1 cellular context compared by ENCODE assay signal in genomic region chr2:54572262-54572635, GRCh38.
A peak's percentile ranks its signal among the peaks of the same experiment; 100 is the strongest.
TF ChIP-seq lines count a peak whose summit lies in the region.

No MANE protein-coding gene starts in this region.

TF ChIP-seq in K562, 482 proteins besides CTCF, POLR2A, EP300 and RAD21 (continued from another document):
- TF ChIP-seq NFXL1 (CRISPR knock-in tag; IDR thresholded peaks at IDR 0.05) (no peak), TCF3 (CRISPR knock-in tag; IDR thresholded peaks at IDR 0.05) (peak; percentile 83), ETV1 (tag; conservative IDR thresholded peaks at IDR 0.05; ENCODE audit: low read depth) (no peak), ILK (tag; IDR thresholded peaks at IDR 0.05; ENCODE audit: borderline replicate concordance, low read depth) (no peak), TARDBP (IDR thresholded peaks at IDR 0.05) (no peak), CTBP1 (IDR thresholded peaks at IDR 0.05; ENCODE audit: borderline replicate concordance) (peak; percentile 33; the same call in 1 of the 2 replicates), ESRRB (CRISPR knock-in tag; IDR thresholded peaks at IDR 0.05; ENCODE audit: borderline replicate concordance) (no peak), DDX20 (tag; IDR thresholded peaks at IDR 0.05; ENCODE audit: low read depth) (no peak), SMAD4 (CRISPR knock-in tag; conservative IDR thresholded peaks at IDR 0.05) (peak; percentile 18; the same call in 1 of the 2 replicates), STAT5B (CRISPR knock-in tag; IDR thresholded peaks at IDR 0.05) (no peak), MEF2A (IDR thresholded peaks at IDR 0.05; ENCODE audit: control insufficient read depth, low read depth, low read length) (peak; percentile 57), NBN (IDR thresholded peaks at IDR 0.05; ENCODE audit: low read depth) (peak; percentile 56; the same call in 1 of the 2 replicates), BHLHE40 (IDR thresholded peaks at IDR 0.05; ENCODE audit: low read length) (peak; percentile 26; the same call in 1 of the 2 replicates), PBX2 (CRISPR knock-in tag; IDR thresholded peaks at IDR 0.05; ENCODE audit: low read depth) (no peak), PBX2 (tag; conservative IDR thresholded peaks at IDR 0.05; ENCODE audit: low read depth) (peak; percentile 60), ZNF695 (CRISPR knock-in tag; IDR thresholded peaks at IDR 0.05) (no peak), TBL1XR1 (IDR thresholded peaks at IDR 0.05; ENCODE audit: low read length in 2 of 2) (peak in 1 of 2 experiments; percentile 80; a peak in 2 of 4 replicates), ATF3 (IDR thresholded peaks at IDR 0.05) (peak; percentile 70), ATF3 (CRISPR knock-in tag; conservative IDR thresholded peaks at IDR 0.05) (no peak), ZNF143 (CRISPR knock-in tag; IDR thresholded peaks at IDR 0.05) (no peak), CBFA2T2 (conservative IDR thresholded peaks at IDR 0.05) (peak; percentile 87), JUND (IDR thresholded peaks at IDR 0.05; ENCODE audit: borderline replicate concordance, low read depth, low read length) (peak; percentile 93), JUND (tag; IDR thresholded peaks at IDR 0.05; ENCODE audit: borderline replicate concordance, low read depth, low read length) (peak; percentile 81; the same call in 1 of the 3 replicates), PHF21A (IDR thresholded peaks at IDR 0.05; ENCODE audit: borderline replicate concordance, low read depth) (peak; percentile 66; the same call in 1 of the 2 replicates), FOSL1 (tag; conservative IDR thresholded peaks at IDR 0.05) (peak; percentile 95), ZNF217 (CRISPR knock-in tag; IDR thresholded peaks at IDR 0.05) (no peak), HDAC2 (IDR thresholded peaks at IDR 0.05) (peak; percentile 89), NFIC (IDR thresholded peaks at IDR 0.05) (peak; percentile 62), ARID1B (IDR thresholded peaks at IDR 0.05) (peak; percentile 90), MAFG (tag; conservative IDR thresholded peaks at IDR 0.05) (0 out of 2 replicates have a peak, but pooled peaks have one; percentile 10), MNT (conservative IDR thresholded peaks at IDR 0.05) (peak in 1 of 2 experiments; percentile 36; a peak in 1 of 4 replicates), LEF1 (IDR thresholded peaks at IDR 0.05) (peak; percentile 81; the same call in 1 of the 2 replicates), FOXM1 (IDR thresholded peaks at IDR 0.05; ENCODE audit: low read depth) (peak; percentile 68; the same call in 1 of the 2 replicates), FOXM1 (CRISPR knock-in tag; IDR thresholded peaks at IDR 0.05; ENCODE audit: low read depth) (no peak), RCOR1 (IDR thresholded peaks at IDR 0.05; ENCODE audit: borderline replicate concordance in 1 of 2, low read depth in 2 of 2, low read length in 2 of 2) (peak; percentile 75 to 98), FOXJ2 (tag; IDR thresholded peaks at IDR 0.05) (peak; percentile 62; the same call in 1 of the 2 replicates), SMARCC2 (IDR thresholded peaks at IDR 0.05; ENCODE audit: low read depth) (peak; percentile 60), NCOR1 (IDR thresholded peaks at IDR 0.05) (peak; percentile 83), CREM (IDR thresholded peaks at IDR 0.05; ENCODE audit: low read depth) (peak; percentile 28; the same call in 1 of the 2 replicates), ERF (CRISPR knock-in tag; IDR thresholded peaks at IDR 0.05) (no peak), SRF (CRISPR knock-in tag; IDR thresholded peaks at IDR 0.05) (no peak), EGR1 (conservative IDR thresholded peaks at IDR 0.05) (0 out of 2 replicates have a peak, but pooled peaks have one; percentile 14), IFI16 (CRISPR knock-in tag; IDR thresholded peaks at IDR 0.05) (no peak), ID3 (CRISPR knock-in tag; IDR thresholded peaks at IDR 0.05) (no peak), ID3 (tag; IDR thresholded peaks at IDR 0.05) (no peak), CBFA2T3 (IDR thresholded peaks at IDR 0.05) (peak; percentile 94), STAT5A (IDR thresholded peaks at IDR 0.05; ENCODE audit: borderline replicate concordance, low read length) (peak; percentile 61), TEAD1 (CRISPR knock-in tag; IDR thresholded peaks at IDR 0.05) (peak in 1 of 2 experiments; percentile 41; a peak in 1 of 4 replicates), L3MBTL2 (IDR thresholded peaks at IDR 0.05) (peak; percentile 36; the same call in 1 of the 2 replicates), GATAD2A (IDR thresholded peaks at IDR 0.05) (0 out of 2 replicates have a peak, but pooled peaks have one; percentile 9)
